ENCODE assay signal across 16 cellular contexts in the genomic region with DNA sequence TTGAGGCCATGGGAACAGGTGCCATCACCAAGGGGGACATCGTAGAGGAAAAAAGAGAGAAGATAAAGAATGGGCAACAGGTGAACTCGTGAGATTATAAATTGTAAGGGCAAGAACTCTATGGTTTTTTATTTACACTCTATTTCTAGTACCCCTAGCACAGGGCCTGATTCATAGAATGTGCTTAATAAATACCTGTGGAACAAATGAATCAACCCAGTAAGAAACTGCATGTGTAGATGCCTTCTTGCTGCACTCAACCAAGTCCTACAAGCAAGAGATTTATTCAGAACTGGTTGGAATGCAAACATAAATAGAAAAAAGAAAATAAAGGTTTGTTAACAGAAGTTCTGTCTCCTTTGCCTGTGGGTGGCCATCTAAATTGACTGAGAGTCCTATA. TPM values are rescaled to one million over a fixed set of nuclear protein-coding genes. Genes with fewer than 3 reads are reported as not detected.
A peak's percentile ranks its signal among the peaks of the same experiment; 100 is the strongest.
DNase-seq lines count a peak whose midpoint lies in the region; ATAC-seq and TF ChIP-seq lines count a peak whose summit lies in the region.
"Had no signal": no experiment of that assay in that cellular context is flagged by ENCODE, and none has a peak within 500 bp of the region (broad histone marks: within the 10 kb centered on the region; RNA-seq: fewer than 3 reads in every experiment).

No MANE protein-coding gene starts in this region.

- peaks cover 20 to 25% of the 10 kb centered on the region in 2 donors for H3K4me1 Mint-ChIP-seq in natural killer cell treated with Interleukin-12 subunit alpha and Interleukin-12 subunit beta and Interleukin-15 and Interleukin-18, amount 100 ng/mL, for 72 hours (ENCODE audit: low read depth in 2 of 2)
- H3K4me1 Mint-ChIP-seq in natural killer cell: peaks cover 5 to 6% of the 10 kb centered on the region in 2 donors
- peaks cover 24% of the 10 kb centered on the region for H3K4me1 Mint-ChIP-seq in activated CD8-positive, alpha-beta T cell treated with anti-CD3 and anti-CD28 coated beads, Interleukin-2, amount 10 ng/mL, durations not matched to agents 7 days and 5 days (ENCODE audit: low read depth)
- peaks cover 14 to 27% of the 10 kb centered on the region in 2 donors for H3K4me1 Mint-ChIP-seq in stimulated activated naive B cell treated with anti-CD40 and anti-IgM and Interleukin-4, amounts not matched to agents 10 μg/mL and 1 μg/mL and 100 μg/mL, for 72 hours
- H3K4me1 Mint-ChIP-seq: neural crest cell had no signal

- peak overlapping the region; percentile 14 for H3K4me3 Mint-ChIP-seq in natural killer cell treated with Interleukin-12 subunit alpha and Interleukin-12 subunit beta and Interleukin-15 and Interleukin-18, amount 100 ng/mL, for 72 hours
- no peak overlapping the region for H3K4me3 Mint-ChIP-seq in natural killer cell
- no peak overlapping the region for H3K4me3 Mint-ChIP-seq in activated CD8-positive, alpha-beta T cell treated with anti-CD3 and anti-CD28 coated beads, Interleukin-2, amount 10 ng/mL, durations not matched to agents 7 days and 5 days
- H3K4me3 Mint-ChIP-seq in stimulated activated naive B cell treated with anti-CD40 and anti-IgM and Interleukin-4, amounts not matched to agents 10 μg/mL and 1 μg/mL and 100 μg/mL, for 72 hours: no peak overlapping the region
- H3K4me3 Mint-ChIP-seq: neural crest cell had no signal

- no peak overlapping the region for H3K27ac Mint-ChIP-seq in natural killer cell treated with Interleukin-12 subunit alpha and Interleukin-12 subunit beta and Interleukin-15 and Interleukin-18, amount 100 ng/mL, for 72 hours
- peak overlapping the region in 1 of 2 donors; percentile 11 for H3K27ac Mint-ChIP-seq in natural killer cell
- peak overlapping the region; percentile 65 for H3K27ac Mint-ChIP-seq in activated CD8-positive, alpha-beta T cell treated with anti-CD3 and anti-CD28 coated beads, Interleukin-2, amount 10 ng/mL, durations not matched to agents 7 days and 5 days
- H3K27ac Mint-ChIP-seq in stimulated activated naive B cell treated with anti-CD40 and anti-IgM and Interleukin-4, amounts not matched to agents 10 μg/mL and 1 μg/mL and 100 μg/mL, for 72 hours: no peak overlapping the region

- no peaks in the 10 kb centered on the region for H3K27me3 Mint-ChIP-seq in natural killer cell treated with Interleukin-12 subunit alpha and Interleukin-12 subunit beta and Interleukin-15 and Interleukin-18, amount 100 ng/mL, for 72 hours
- no peaks in the 10 kb centered on the region for H3K27me3 Mint-ChIP-seq in natural killer cell (ENCODE audit: low read depth in 2 of 2)
- H3K27me3 Mint-ChIP-seq in activated CD8-positive, alpha-beta T cell treated with anti-CD3 and anti-CD28 coated beads, Interleukin-2, amount 10 ng/mL, durations not matched to agents 7 days and 5 days (ENCODE audit: low read depth): no peaks in the 10 kb centered on the region
- no peaks in the 10 kb centered on the region for H3K27me3 Mint-ChIP-seq in stimulated activated naive B cell treated with anti-CD40 and anti-IgM and Interleukin-4, amounts not matched to agents 10 μg/mL and 1 μg/mL and 100 μg/mL, for 72 hours

- TF ChIP-seq CTCF in natural killer cell (IDR thresholded peaks at IDR 0.05): no peak

- no peaks in the 10 kb centered on the region for H3K9me3 Mint-ChIP-seq in natural killer cell treated with Interleukin-12 subunit alpha and Interleukin-12 subunit beta and Interleukin-15 and Interleukin-18, amount 100 ng/mL, for 72 hours
- H3K9me3 Mint-ChIP-seq in natural killer cell: no peaks in the 10 kb centered on the region
- no peaks in the 10 kb centered on the region for H3K9me3 Mint-ChIP-seq in activated CD8-positive, alpha-beta T cell treated with anti-CD3 and anti-CD28 coated beads, Interleukin-2, amount 10 ng/mL, durations not matched to agents 7 days and 5 days (ENCODE audit: insufficient read depth)
- H3K9me3 Mint-ChIP-seq in stimulated activated naive B cell treated with anti-CD40 and anti-IgM and Interleukin-4, amounts not matched to agents 10 μg/mL and 1 μg/mL and 100 μg/mL, for 72 hours: no peaks in the 10 kb centered on the region
- H3K9me3 Mint-ChIP-seq: neural crest cell had no signal

- CTCF ChIA-PET in activated CD8-positive, alpha-beta T cell treated with anti-CD3 and anti-CD28 coated beads, Interleukin-2, amount 10 ng/mL, durations not matched to agents 7 days and 5 days (lab: Charles Lee): interaction anchor here (1.0 to 2.0 kb wide), 7 partner anchors 74 to 432 kb away, joined by 3 to 9 read pairs (median 4); no protein-coding TSS in a partner anchor

- H3K36me3 Mint-ChIP-seq in natural killer cell treated with Interleukin-12 subunit alpha and Interleukin-12 subunit beta and Interleukin-15 and Interleukin-18, amount 100 ng/mL, for 72 hours: peaks cover 46% of the 10 kb centered on the region
- peaks cover 23% of the 10 kb centered on the region for H3K36me3 Mint-ChIP-seq in natural killer cell
- peaks cover 75% of the 10 kb centered on the region for H3K36me3 Mint-ChIP-seq in activated CD8-positive, alpha-beta T cell treated with anti-CD3 and anti-CD28 coated beads, Interleukin-2, amount 10 ng/mL, durations not matched to agents 7 days and 5 days (ENCODE audit: low read depth)
- H3K36me3 Mint-ChIP-seq in stimulated activated naive B cell treated with anti-CD40 and anti-IgM and Interleukin-4, amounts not matched to agents 10 μg/mL and 1 μg/mL and 100 μg/mL, for 72 hours: peaks cover 47 to 60% of the 10 kb centered on the region in 2 donors

- POLR2A ChIA-PET in activated CD8-positive, alpha-beta T cell treated with anti-CD3 and anti-CD28 coated beads, Interleukin-2, amount 10 ng/mL, durations not matched to agents 7 days and 5 days (lab: Charles Lee): interaction anchor here (0.6 to 1.1 kb wide), 2 partner anchors 8 to 43 kb away, joined by 3 read pairs; no protein-coding TSS in a partner anchor

- DNase-seq in natural killer cell treated with Interleukin-12 subunit alpha and Interleukin-12 subunit beta and Interleukin-15 and Interleukin-18, amount 100 ng/mL, for 72 hours (ENCODE audit: low spot score): no peak
- DNase-seq in natural killer cell: no peak
- DNase-seq in activated CD8-positive, alpha-beta T cell treated with anti-CD3 and anti-CD28 coated beads, Interleukin-2, amount 10 ng/mL, durations not matched to agents 7 days and 5 days: no peak
- DNase-seq in stimulated activated naive B cell treated with anti-CD40 and anti-IgM and Interleukin-4, amounts not matched to agents 10 μg/mL and 1 μg/mL and 100 μg/mL, for 72 hours: no peak
- no peak for DNase-seq in SK-N-DZ (ENCODE audit: low spot score)
- DNase-seq in NK-92 (lab: John Stamatoyannopoulos, UW; ENCODE audit: unreplicated experiment): no peak
- DNase-seq: amygdala; Caco-2; NCI-H345; stimulated activated CD4-positive, alpha-beta T cell treated with anti-CD3 and anti-CD28 coated beads, Interleukin-12 subunit alpha, Interleukin-12 subunit beta, amount 100 ng/mL, for 4 hours had no signal

- intact Hi-C loops in natural killer cell (cut with micrococcal nuclease): no loop called here

- ATAC-seq in natural killer cell treated with Interleukin-12 subunit alpha and Interleukin-12 subunit beta and Interleukin-15 and Interleukin-18, amount 100 ng/mL, for 72 hours: no peak
- ATAC-seq in natural killer cell (no peak), HG02884 (IDR thresholded peaks at IDR 0.05; ENCODE audit: unreplicated experiment) (peak; percentile 6), GM21529 (IDR thresholded peaks at IDR 0.05; ENCODE audit: unreplicated experiment) (no peak)
- ATAC-seq in activated CD8-positive, alpha-beta T cell treated with anti-CD3 and anti-CD28 coated beads, Interleukin-2, amount 10 ng/mL, durations not matched to agents 7 days and 5 days: no peak
- ATAC-seq in stimulated activated naive B cell treated with anti-CD40 and anti-IgM and Interleukin-4, amounts not matched to agents 10 μg/mL and 1 μg/mL and 100 μg/mL, for 72 hours (replicated peaks): peak; percentile 31 to 36

RNA-seq across cellular contexts. Expression of a gene that starts 18.7 kb away (rescaled TPM):
- total RNA-seq in natural killer cell treated with Interleukin-12 subunit alpha and Interleukin-12 subunit beta and Interleukin-15 and Interleukin-18, amount 100 ng/mL, for 72 hours: 10 to 100 TPM; 55.9 to 64.7 TPM
- total RNA-seq in natural killer cell: 10 to 100 TPM; 62.3 to 67.1 (median 63.1) TPM
- total RNA-seq in activated CD8-positive, alpha-beta T cell treated with anti-CD3 and anti-CD28 coated beads, Interleukin-2, amount 10 ng/mL, durations not matched to agents 7 days and 5 days: 10 to 100 TPM; 58.8 to 60.2 TPM
- 22.0 and 26.7 TPM in 2 replicates for polyA plus RNA-seq in SK-N-DZ (2014; cell fraction: cytosol; rRNA removed)
- polyA plus RNA-seq in SK-N-DZ (2014; cell fraction: nucleus; rRNA removed): 41.8 and 46.3 TPM in 2 replicates

RNA-seq across cellular contexts. Expression of a gene that starts 30.6 kb away (rescaled TPM):
- 10 to 100 TPM; 45.5 to 61.7 TPM for total RNA-seq in natural killer cell treated with Interleukin-12 subunit alpha and Interleukin-12 subunit beta and Interleukin-15 and Interleukin-18, amount 100 ng/mL, for 72 hours
- total RNA-seq in natural killer cell: 10 to 100 TPM; 23.8 to 41.1 (median 38.5) TPM
- total RNA-seq in activated CD8-positive, alpha-beta T cell treated with anti-CD3 and anti-CD28 coated beads, Interleukin-2, amount 10 ng/mL, durations not matched to agents 7 days and 5 days: 100 to 1,000 TPM; 115 to 118 TPM
- polyA plus RNA-seq in SK-N-DZ (2014; cell fraction: cytosol; rRNA removed): 3.2 and 3.5 TPM in 2 replicates
- polyA plus RNA-seq in SK-N-DZ (2014; cell fraction: nucleus; rRNA removed): 3.5 and 3.7 TPM in 2 replicates

RNA-seq across cellular contexts. Expression of a gene that starts 30.7 kb away (rescaled TPM):
- total RNA-seq in natural killer cell treated with Interleukin-12 subunit alpha and Interleukin-12 subunit beta and Interleukin-15 and Interleukin-18, amount 100 ng/mL, for 72 hours: 100 to 1,000 TPM in 1 of 2 donors, 10 to 100 TPM in 1; 56.4 to 110 TPM
- 10 to 100 TPM; 40.8 to 61.0 (median 51.8) TPM for total RNA-seq in natural killer cell
- 100 to 1,000 TPM; 124 to 127 TPM for total RNA-seq in activated CD8-positive, alpha-beta T cell treated with anti-CD3 and anti-CD28 coated beads, Interleukin-2, amount 10 ng/mL, durations not matched to agents 7 days and 5 days
- 0.86 and 1.8 TPM in 2 replicates for polyA plus RNA-seq in SK-N-DZ (2014; cell fraction: cytosol; rRNA removed)
- 0.46 and 0.74 TPM in 2 replicates for polyA plus RNA-seq in SK-N-DZ (2014; cell fraction: nucleus; rRNA removed)

RNA-seq across cellular contexts. Expression of a gene that starts 44.0 kb away (rescaled TPM):
- total RNA-seq in natural killer cell treated with Interleukin-12 subunit alpha and Interleukin-12 subunit beta and Interleukin-15 and Interleukin-18, amount 100 ng/mL, for 72 hours: 10 to 100 TPM; 49.6 to 72.9 TPM
- total RNA-seq in natural killer cell: 100 to 1,000 TPM; 164 to 199 (median 198) TPM
- total RNA-seq in activated CD8-positive, alpha-beta T cell treated with anti-CD3 and anti-CD28 coated beads, Interleukin-2, amount 10 ng/mL, durations not matched to agents 7 days and 5 days: 10 to 100 TPM; 36.6 to 38.6 TPM
- not detected in 2 replicates for polyA plus RNA-seq in SK-N-DZ (2014; cell fraction: cytosol; rRNA removed)
- polyA plus RNA-seq in SK-N-DZ (2014; cell fraction: nucleus; rRNA removed): not detected in 2 replicates
- total RNA-seq: chondrocyte, H4, HT1080, neural crest cell had no signal

Comparison
In these comparisons a context has a peak if more than half of its experiments do, and no peak if none do; other contexts are left out.
1. ATAC-seq: peak in HG02884 (single experiment) and stimulated activated naive B cell treated with anti-CD40 and anti-IgM and Interleukin-4, amounts not matched to agents 10 μg/mL and 1 μg/mL and 100 μg/mL, for 72 hours (2 of 2); none in natural killer cell treated with Interleukin-12 subunit alpha and Interleukin-12 subunit beta and Interleukin-15 and Interleukin-18, amount 100 ng/mL, for 72 hours (0 of 2), natural killer cell (0 of 3), activated CD8-positive, alpha-beta T cell treated with anti-CD3 and anti-CD28 coated beads, Interleukin-2, amount 10 ng/mL, durations not matched to agents 7 days and 5 days (single experiment) and GM21529 (single experiment).